1 cellular context compared by ENCODE assay signal in genomic region chr1:178575611-178576331, GRCh38.
A peak's percentile ranks its signal among the peaks of the same experiment; 100 is the strongest.
TF ChIP-seq lines count a peak whose summit lies in the region.

No MANE protein-coding gene starts in this region.

TF ChIP-seq in IMR-90, 13 proteins besides CTCF, POLR2A, EP300 and RAD21:
- no peak for TF ChIP-seq FOS (IDR thresholded peaks at IDR 0.05; ENCODE audit: low read depth, low read length)
- peak; percentile 40; the same call in 1 of the 2 replicates for TF ChIP-seq BHLHE40 (IDR thresholded peaks at IDR 0.05; ENCODE audit: low read depth, low read length)
- TF ChIP-seq MXI1 (IDR thresholded peaks at IDR 0.05; ENCODE audit: borderline replicate concordance, low read depth, low read length) = no peak
- TF ChIP-seq SMC3 (IDR thresholded peaks at IDR 0.05; ENCODE audit: low read depth, low read length) = no peak
- no peak for TF ChIP-seq RCOR1 (IDR thresholded peaks at IDR 0.05; ENCODE audit: insufficient replicate concordance, low read length)
- no peak for TF ChIP-seq MAFK (IDR thresholded peaks at IDR 0.05; ENCODE audit: low read depth, low read length)
- TF ChIP-seq CEBPB (IDR thresholded peaks at IDR 0.05; ENCODE audit: low read depth, low read length) = no peak
- TF ChIP-seq, protein P1, sequence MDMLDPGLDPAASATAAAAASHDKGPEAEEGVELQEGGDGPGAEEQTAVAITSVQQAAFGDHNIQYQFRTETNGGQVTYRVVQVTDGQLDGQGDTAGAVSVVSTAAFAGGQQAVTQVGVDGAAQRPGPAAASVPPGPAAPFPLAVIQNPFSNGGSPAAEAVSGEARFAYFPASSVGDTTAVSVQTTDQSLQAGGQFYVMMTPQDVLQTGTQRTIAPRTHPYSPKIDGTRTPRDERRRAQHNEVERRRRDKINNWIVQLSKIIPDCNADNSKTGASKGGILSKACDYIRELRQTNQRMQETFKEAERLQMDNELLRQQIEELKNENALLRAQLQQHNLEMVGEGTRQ (IDR thresholded peaks at IDR 0.05; ENCODE audit: low read depth, low read length) = no peak
